ENCODE assay signal across 1 cellular context in genomic region chr7:77797734-77798393, GRCh38.
TF ChIP-seq lines count a peak whose summit lies in the region.

No MANE protein-coding gene starts in this region.

TF ChIP-seq in HepG2, 621 proteins besides CTCF, POLR2A, EP300 and RAD21 (continued from another document and continues in another):
- TF ChIP-seq FOXO4 (CRISPR knock-in tag; conservative IDR thresholded peaks at IDR 0.05) (no peak), ZNF350 (CRISPR knock-in tag; IDR thresholded peaks at IDR 0.05; ENCODE audit: borderline replicate concordance, low read depth) (no peak), DR1 (CRISPR knock-in tag; IDR thresholded peaks at IDR 0.05) (no peak), ZBTB44 (CRISPR knock-in tag; IDR thresholded peaks at IDR 0.05) (no peak), IKZF4 (CRISPR knock-in tag; IDR thresholded peaks at IDR 0.05; ENCODE audit: borderline replicate concordance, low read depth, not compliant biosample characterization) (no peak), BRCA1 (CRISPR knock-in tag; IDR thresholded peaks at IDR 0.05) (no peak), MXD3 (CRISPR knock-in tag; IDR thresholded peaks at IDR 0.05) (no peak), ZNF30 (CRISPR knock-in tag; IDR thresholded peaks at IDR 0.05) (no peak), E2F1 (CRISPR knock-in tag; IDR thresholded peaks at IDR 0.05) (no peak), NPAS2 (CRISPR knock-in tag; IDR thresholded peaks at IDR 0.05; ENCODE audit: borderline replicate concordance) (no peak), ZNF234 (CRISPR knock-in tag; conservative IDR thresholded peaks at IDR 0.05) (no peak), ZNF687 (CRISPR knock-in tag; IDR thresholded peaks at IDR 0.05) (peak; percentile 21), HOMEZ (CRISPR knock-in tag; IDR thresholded peaks at IDR 0.05; ENCODE audit: low read depth) (no peak), ZBTB40 (IDR thresholded peaks at IDR 0.05) (no peak), ZBTB40 (CRISPR knock-in tag; IDR thresholded peaks at IDR 0.05) (peak; percentile 28; the same call in 1 of the 2 replicates), USF2 (IDR thresholded peaks at IDR 0.05; ENCODE audit: low read depth, low read length) (no peak), USF2 (CRISPR knock-in tag; IDR thresholded peaks at IDR 0.05; ENCODE audit: borderline replicate concordance) (peak; percentile 59; the same call in 1 of the 2 replicates), CBX5 (CRISPR knock-in tag; IDR thresholded peaks at IDR 0.05; ENCODE audit: borderline replicate concordance) (no peak), ATF5 (CRISPR knock-in tag; IDR thresholded peaks at IDR 0.05; ENCODE audit: low read depth) (no peak), HMGXB4 (CRISPR knock-in tag; IDR thresholded peaks at IDR 0.05; ENCODE audit: borderline replicate concordance in 1 of 2, low read depth in 1 of 2) (peak in 1 of 2 experiments; percentile 0; a peak in 2 of 4 replicates), ZNF510 (CRISPR knock-in tag; IDR thresholded peaks at IDR 0.05; ENCODE audit: low read depth) (no peak), DDIT3 (CRISPR knock-in tag; IDR thresholded peaks at IDR 0.05) (no peak), ISX (CRISPR knock-in tag; conservative IDR thresholded peaks at IDR 0.05) (no peak), ZNF605 (CRISPR knock-in tag; IDR thresholded peaks at IDR 0.05) (peak; percentile 52; the same call in 1 of the 2 replicates), ZNF772 (CRISPR knock-in tag; IDR thresholded peaks at IDR 0.05) (peak; percentile 42; the same call in 1 of the 2 replicates), SOX5 (CRISPR knock-in tag; IDR thresholded peaks at IDR 0.05; ENCODE audit: borderline replicate concordance) (no peak), JUN (CRISPR knock-in tag; IDR thresholded peaks at IDR 0.05) (no peak; the same call in 1 of the 2 replicates), ZBTB38 (CRISPR knock-in tag; IDR thresholded peaks at IDR 0.05) (0 out of 2 replicates have a peak, but pooled peaks have one; percentile 22)
